In genomic region chr5:154189819-154190651, GRCh38 we compare ENCODE assay signal across 8 cellular contexts. TPM values are rescaled to one million over a fixed set of nuclear protein-coding genes. Genes with fewer than 3 reads are reported as not detected.
DNase-seq lines count a peak whose midpoint lies in the region; ATAC-seq and TF ChIP-seq lines count a peak whose summit lies in the region.

No MANE protein-coding gene starts in this region.

- no peaks in the 10 kb centered on the region for H3K36me3 Mint-ChIP-seq in natural killer cell treated with Interleukin-12 subunit alpha and Interleukin-12 subunit beta and Interleukin-15 and Interleukin-18, amount 100 ng/mL, for 72 hours

- peak; percentile 91 for DNase-seq in DMS 273 (lab: John Stamatoyannopoulos, UW; ENCODE audit: unreplicated experiment)
- peak; percentile 78 for DNase-seq in HK-2 (ENCODE audit: unreplicated experiment)
- DNase-seq in activated T-helper 1 cell treated with anti-CD3 and anti-CD28 coated beads, Interleukin-2, amount 50 U/mL, for 16 hours (ENCODE audit: low read depth in 1 of 2, low spot score in 1 of 2) = peak; percentile 59 to 67
- peak; percentile 79 for DNase-seq in fibroblast of pulmonary artery (ENCODE audit: low read depth)
- peak; percentile 89 for DNase-seq in natural killer cell treated with Interleukin-12 subunit alpha and Interleukin-12 subunit beta and Interleukin-15 and Interleukin-18, amount 100 ng/mL, for 72 hours (ENCODE audit: low spot score)
- DNase-seq in stimulated activated naive CD8-positive, alpha-beta T cell treated with anti-CD3 and anti-CD28 coated beads, Interleukin-15, Interleukin-2, amounts not matched to agents 100 U/mL and 50 U/mL, for 24 hours = peak; percentile 82

- peak overlapping the region; percentile 66 to 76 for H3K27ac Mint-ChIP-seq in natural killer cell treated with Interleukin-12 subunit alpha and Interleukin-12 subunit beta and Interleukin-15 and Interleukin-18, amount 100 ng/mL, for 72 hours

- peak; percentile 18 for TF ChIP-seq CTCF in fibroblast of pulmonary artery (IDR thresholded peaks at IDR 0.05; ENCODE audit: low read length, missing control alignments)

- peak overlapping the region; percentile 93 for H3K4me3 Mint-ChIP-seq in natural killer cell treated with Interleukin-12 subunit alpha and Interleukin-12 subunit beta and Interleukin-15 and Interleukin-18, amount 100 ng/mL, for 72 hours

- peaks cover 36 to 40% of the 10 kb centered on the region in 2 donors for H3K4me1 Mint-ChIP-seq in natural killer cell treated with Interleukin-12 subunit alpha and Interleukin-12 subunit beta and Interleukin-15 and Interleukin-18, amount 100 ng/mL, for 72 hours (ENCODE audit: low read depth in 2 of 2)

- H3K27me3 Mint-ChIP-seq in natural killer cell treated with Interleukin-12 subunit alpha and Interleukin-12 subunit beta and Interleukin-15 and Interleukin-18, amount 100 ng/mL, for 72 hours = no peaks in the 10 kb centered on the region

- peak overlapping the region; percentile 81 for H3K4me3 ChIP-seq in fibroblast of pulmonary artery (replicated peaks; ENCODE audit: low read depth, low read length)

- H3K9me3 Mint-ChIP-seq in natural killer cell treated with Interleukin-12 subunit alpha and Interleukin-12 subunit beta and Interleukin-15 and Interleukin-18, amount 100 ng/mL, for 72 hours = no peaks in the 10 kb centered on the region

- peak; percentile 67 for ATAC-seq in GM19467 (IDR thresholded peaks at IDR 0.05; ENCODE audit: unreplicated experiment)
- ATAC-seq in natural killer cell treated with Interleukin-12 subunit alpha and Interleukin-12 subunit beta and Interleukin-15 and Interleukin-18, amount 100 ng/mL, for 72 hours = peak; percentile 93 to 94
- peak; percentile 84 for ATAC-seq in stimulated activated naive CD8-positive, alpha-beta T cell treated with anti-CD3 and anti-CD28 coated beads, Interleukin-15, Interleukin-2, amounts not matched to agents 100 U/mL and 50 U/mL, for 24 hours

TF ChIP-seq in PFSK-1, 5 proteins besides CTCF, POLR2A, EP300 and RAD21:
- TF ChIP-seq POLR2AphosphoS5 (IDR thresholded peaks at IDR 0.05; ENCODE audit: low read depth, low read length) = peak; percentile 41; the same call in 1 of the 2 replicates
- TF ChIP-seq SIN3A (IDR thresholded peaks at IDR 0.05; ENCODE audit: borderline replicate concordance, insufficient read depth, low read length) = no peak

RNA-seq across cellular contexts. Expression of gene GALNT10, which starts 0.5 kb away (rescaled TPM):
- 9.5 TPM for polyA plus RNA-seq in PFSK-1 (2012; ENCODE audit: insufficient read length, low read depth)
- total RNA-seq in natural killer cell treated with Interleukin-12 subunit alpha and Interleukin-12 subunit beta and Interleukin-15 and Interleukin-18, amount 100 ng/mL, for 72 hours = 10 to 100 TPM; 32.2 to 44.1 TPM

Comparison
In these comparisons a context has a peak if more than half of its experiments do, and no peak if none do; other contexts are left out.
1. Peak in every context shown above with its lines: DNase-seq, ATAC-seq and H3K4me3 ChIP-seq.